1 cellular context compared by ENCODE assay signal in genomic region chr15:82081904-82082810, GRCh38.
TF ChIP-seq lines count a peak whose summit lies in the region.

No MANE protein-coding gene starts in this region.

TF ChIP-seq in GM12878, 131 proteins besides CTCF, POLR2A, EP300 and RAD21 (continued from another document):
- TF ChIP-seq, protein P1, sequence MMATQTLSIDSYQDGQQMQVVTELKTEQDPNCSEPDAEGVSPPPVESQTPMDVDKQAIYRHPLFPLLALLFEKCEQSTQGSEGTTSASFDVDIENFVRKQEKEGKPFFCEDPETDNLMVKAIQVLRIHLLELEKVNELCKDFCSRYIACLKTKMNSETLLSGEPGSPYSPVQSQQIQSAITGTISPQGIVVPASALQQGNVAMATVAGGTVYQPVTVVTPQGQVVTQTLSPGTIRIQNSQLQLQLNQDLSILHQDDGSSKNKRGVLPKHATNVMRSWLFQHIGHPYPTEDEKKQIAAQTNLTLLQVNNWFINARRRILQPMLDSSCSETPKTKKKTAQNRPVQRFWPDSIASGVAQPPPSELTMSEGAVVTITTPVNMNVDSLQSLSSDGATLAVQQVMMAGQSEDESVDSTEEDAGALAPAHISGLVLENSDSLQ (IDR thresholded peaks at IDR 0.05), result no peak
- TF ChIP-seq CBX3 (IDR thresholded peaks at IDR 0.05; ENCODE audit: borderline replicate concordance, low read depth) (no peak), ZNF24 (IDR thresholded peaks at IDR 0.05) (no peak), SP1 (IDR thresholded peaks at IDR 0.05; ENCODE audit: low read depth, low read length) (no peak), SUZ12 (IDR thresholded peaks at IDR 0.05; ENCODE audit: unreplicated experiment) (no peak), NR2C1 (IDR thresholded peaks at IDR 0.05) (no peak)
